Comparison of ENCODE assay signal across 16 cellular contexts in the genomic region with DNA sequence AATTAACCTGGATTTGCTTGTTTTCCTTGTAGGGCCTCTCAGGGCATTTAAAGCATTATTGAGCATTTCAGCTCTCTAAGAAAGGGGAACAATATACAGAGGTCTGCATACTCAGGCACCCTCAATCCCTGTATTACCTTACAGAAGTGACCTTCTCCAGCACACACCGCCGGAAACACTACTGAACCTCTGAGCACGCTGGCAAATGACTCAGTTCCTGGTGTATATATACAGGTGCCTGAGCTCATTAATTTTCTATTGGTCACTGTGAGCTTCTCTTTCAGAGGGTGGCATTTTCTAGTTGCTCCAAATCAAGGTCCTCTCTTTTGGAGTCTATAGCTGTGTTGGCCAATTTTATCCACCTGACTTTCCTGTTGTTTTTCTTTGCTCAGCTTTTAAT.
DNase-seq lines count a peak whose midpoint lies in the region; ATAC-seq and TF ChIP-seq lines count a peak whose summit lies in the region.
"Had no signal": no experiment of that assay in that cellular context is flagged by ENCODE, and none has a peak within 500 bp of the region (broad histone marks: within the 10 kb centered on the region; RNA-seq: fewer than 3 reads in every experiment).

No MANE protein-coding gene starts in this region.

- no peaks in the 10 kb centered on the region for H4K20me1 ChIP-seq in PC-3 (ENCODE audit: low read length)

- ATAC-seq in PC-3 = peak; percentile 21; the same call in 1 of the 2 replicates
- ATAC-seq: GM12878 had no signal

- DNase-seq in PC-3 (peak; percentile 54), dermis blood vessel endothelial cell (peak; percentile 72), mesenteric fat pad (ENCODE audit: low spot score) (peak; percentile 6), NCI-H2107 treated with DMSO at 0.1 percent for 48 hours (lab: John Stamatoyannopoulos, UW; ENCODE audit: unreplicated experiment) (no peak)
- no peak for DNase-seq in activated naive CD4-positive, alpha-beta T cell (lab: John Stamatoyannopoulos, UW)
- no peak for DNase-seq in stimulated activated CD4-positive, alpha-beta T cell treated with anti-CD3 and anti-CD28 coated beads, Interleukin-2, amount 100 ng/mL, for 24 hours
- DNase-seq: CD4-positive, alpha-beta T cell; CD8-positive, alpha-beta memory T cell; DMS 273 treated with DMSO at 0.1 percent for 48 hours; DMS79; EL; GDM1; GOT3; HFFc6 had no signal

- no peak overlapping the region for H3K4me3 ChIP-seq in PC-3 (ENCODE audit: low read length)
- H3K4me3 ChIP-seq: GM12878, HAP-1 had no signal

- H3K27ac ChIP-seq in PC-3 (ENCODE audit: low read length) = no peak overlapping the region

- intact Hi-C loops in PC-3 (cut with micrococcal nuclease) = no loop called here

- no peak for TF ChIP-seq CTCF in PC-3 (conservative IDR thresholded peaks at IDR 0.05; ENCODE audit: low read depth, low read length)

- H3K27me3 ChIP-seq in PC-3 (ENCODE audit: low read length) = no peaks in the 10 kb centered on the region

- no peaks in the 10 kb centered on the region for H3K79me2 ChIP-seq in PC-3 (ENCODE audit: low read length)

- no peak overlapping the region for H3K9ac ChIP-seq in PC-3 (ENCODE audit: low read length)

- H2AFZ ChIP-seq in PC-3 (ENCODE audit: low read length) = no peak overlapping the region

- H3K36me3 ChIP-seq in PC-3 (ENCODE audit: low read depth, low read length) = no peaks in the 10 kb centered on the region
- H3K36me3 ChIP-seq: HAP-1 had no signal

- H3K4me2 ChIP-seq in PC-3 (ENCODE audit: low read length) = no peak overlapping the region

- H3K4me1 ChIP-seq in PC-3 (ENCODE audit: insufficient read depth, low read length) = peaks cover 40% of the 10 kb centered on the region
- H3K4me1 ChIP-seq: HAP-1 had no signal

- CTCF ChIA-PET in PC-3 (lab: Charles Lee) = no interaction called here

- BruUV-seq in PC-3 (replicated peaks; lab: Mats Ljungman, UMichigan) = no TSS peak

- POLR2A ChIA-PET in PC-3 (lab: Charles Lee; ENCODE audit: unreplicated experiment) = no interaction called here

- H3F3A ChIP-seq in PC-3 (ENCODE audit: low read length, unreplicated experiment) = no peaks in the 10 kb centered on the region

- H3K9me2 ChIP-seq in PC-3 (replicated peaks; ENCODE audit: low read length) = no peaks in the 10 kb centered on the region

- no peaks in the 10 kb centered on the region for H3K9me3 ChIP-seq in PC-3 (ENCODE audit: low read length)
- H3K9me3 ChIP-seq: HAP-1 had no signal

Comparison
In these comparisons a context has a peak if more than half of its experiments do, and no peak if none do; other contexts are left out.
1. DNase-seq: peak in PC-3 (single experiment), dermis blood vessel endothelial cell (single experiment) and mesenteric fat pad (single experiment); none in activated naive CD4-positive, alpha-beta T cell (0 of 4), NCI-H2107 treated with DMSO at 0.1 percent for 48 hours (single experiment) and stimulated activated CD4-positive, alpha-beta T cell treated with anti-CD3 and anti-CD28 coated beads, Interleukin-2, amount 100 ng/mL, for 24 hours (0 of 2).